9 cellular contexts compared by ENCODE assay signal in the genomic region with DNA sequence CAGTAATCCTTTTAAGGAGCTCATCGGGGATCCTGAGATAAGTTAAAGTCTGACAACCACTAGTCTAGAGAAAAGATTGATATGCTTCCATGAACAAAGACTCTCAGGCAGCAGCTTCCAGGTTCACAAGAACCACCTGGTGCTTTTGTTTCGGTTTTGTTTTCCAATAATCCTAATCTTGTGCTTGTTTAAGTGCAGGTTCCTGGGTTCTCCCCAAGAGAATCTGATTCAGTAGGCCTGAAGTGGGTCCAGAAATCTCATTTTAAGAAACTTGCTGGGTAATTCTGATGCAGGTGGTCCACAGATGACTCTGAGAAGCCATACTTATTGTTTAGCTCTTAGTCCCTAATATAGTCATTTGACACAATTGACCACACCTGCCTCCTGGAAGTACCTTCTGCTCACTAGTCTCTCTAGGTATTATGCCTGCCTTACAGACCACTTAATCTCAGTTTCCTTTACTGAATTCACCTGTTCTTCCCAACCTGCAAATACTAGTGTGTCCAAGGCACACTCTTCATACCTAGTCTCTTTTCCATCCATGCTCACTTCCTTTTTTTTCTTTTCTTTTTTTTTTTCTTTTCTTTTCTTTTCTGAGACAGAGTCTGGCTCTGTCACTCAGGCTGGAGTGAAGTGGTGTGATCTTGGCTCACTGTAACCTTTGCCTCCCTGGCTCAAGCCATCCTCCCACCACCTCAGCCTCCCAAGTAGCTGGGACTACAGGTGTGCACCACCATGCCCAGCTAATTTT. TPM values are rescaled to one million over a fixed set of nuclear protein-coding genes. Genes with fewer than 3 reads are reported as not detected.
DNase-seq lines count a peak whose midpoint lies in the region; ATAC-seq and TF ChIP-seq lines count a peak whose summit lies in the region.
"Had no signal": no experiment of that assay in that cellular context is flagged by ENCODE, and none has a peak within 500 bp of the region (broad histone marks: within the 10 kb centered on the region; RNA-seq: fewer than 3 reads in every experiment).

No MANE protein-coding gene starts in this region.

- H3K4me2 ChIP-seq in GM23338 (no peak overlapping the region), Karpas-422 (ENCODE audit: low read depth, low read length, poor library complexity, severe bottlenecking) (no peak overlapping the region)

- H3K27me3 Mint-ChIP-seq in activated CD8-positive, alpha-beta memory T cell treated with anti-CD3 and anti-CD28 coated beads, Interleukin-2, amount 10 ng/mL, durations not matched to agents 7 days and 5 days, result peaks cover 37% of the 10 kb centered on the region
- peaks cover 1% of the 10 kb centered on the region for H3K27me3 Mint-ChIP-seq in GM23338 (ENCODE audit: insufficient read depth, low read depth, poor library complexity)
- peaks cover 24 to 33% of the 10 kb centered on the region in 2 donors for H3K27me3 Mint-ChIP-seq in stimulated activated naive B cell treated with anti-CD40 and anti-IgM and Interleukin-4, amounts not matched to agents 10 μg/mL and 1 μg/mL and 100 μg/mL, for 72 hours

- H3K9me3 Mint-ChIP-seq in activated CD8-positive, alpha-beta memory T cell treated with anti-CD3 and anti-CD28 coated beads, Interleukin-2, amount 10 ng/mL, durations not matched to agents 7 days and 5 days (ENCODE audit: low read depth), result no peaks in the 10 kb centered on the region
- H3K9me3 Mint-ChIP-seq in GM23338, result no peaks in the 10 kb centered on the region
- H3K9me3 Mint-ChIP-seq in stimulated activated naive B cell treated with anti-CD40 and anti-IgM and Interleukin-4, amounts not matched to agents 10 μg/mL and 1 μg/mL and 100 μg/mL, for 72 hours, result no peaks in the 10 kb centered on the region

- H2AFZ ChIP-seq in GM23338 (peak overlapping the region; percentile 59), Karpas-422 (ENCODE audit: low read length) (no peak overlapping the region)

- no peak overlapping the region for H3K9ac ChIP-seq in Karpas-422 (ENCODE audit: low read length)

- H3K4me1 ChIP-seq in GM23338 (ENCODE audit: insufficient read depth) (no peaks in the 10 kb centered on the region), Karpas-422 (ENCODE audit: low read length) (peaks cover 5% of the 10 kb centered on the region)
- H3K4me1 ChIP-seq: SJSA1 had no signal

- TF ChIP-seq CTCF in GM23338 (conservative IDR thresholded peaks at IDR 0.05; ENCODE audit: low read depth in 2 of 2), result no peak

- no peaks in the 10 kb centered on the region for H3K79me2 ChIP-seq in GM23338 (replicated peaks; ENCODE audit: insufficient read depth)
- no peaks in the 10 kb centered on the region for H3K79me2 ChIP-seq in Karpas-422 (ENCODE audit: low read length)

- H3F3A ChIP-seq in GM23338 (replicated peaks; ENCODE audit: low read depth), result no peaks in the 10 kb centered on the region

- ATAC-seq in activated CD8-positive, alpha-beta memory T cell treated with anti-CD3 and anti-CD28 coated beads, Interleukin-2, amount 10 ng/mL, durations not matched to agents 7 days and 5 days, result peak; percentile 63
- ATAC-seq in GM23338, result no peak
- ATAC-seq in HG03442 (IDR thresholded peaks at IDR 0.05; ENCODE audit: unreplicated experiment), result peak; percentile 74
- peak; percentile 79 to 91 for ATAC-seq in stimulated activated naive B cell treated with anti-CD40 and anti-IgM and Interleukin-4, amounts not matched to agents 10 μg/mL and 1 μg/mL and 100 μg/mL, for 72 hours (replicated peaks)

- H3K36me3 Mint-ChIP-seq in activated CD8-positive, alpha-beta memory T cell treated with anti-CD3 and anti-CD28 coated beads, Interleukin-2, amount 10 ng/mL, durations not matched to agents 7 days and 5 days, result peaks cover 8% of the 10 kb centered on the region
- H3K36me3 Mint-ChIP-seq in GM23338 (ENCODE audit: low read depth), result no peaks in the 10 kb centered on the region
- H3K36me3 Mint-ChIP-seq in stimulated activated naive B cell treated with anti-CD40 and anti-IgM and Interleukin-4, amounts not matched to agents 10 μg/mL and 1 μg/mL and 100 μg/mL, for 72 hours, result peaks cover 0 to 2% of the 10 kb centered on the region in 2 donors

- H3K9me3 ChIP-seq in Karpas-422 (ENCODE audit: low read length), result no peaks in the 10 kb centered on the region
- H3K9me3 ChIP-seq: SJSA1 had no signal

- H3K4me3 Mint-ChIP-seq in activated CD8-positive, alpha-beta memory T cell treated with anti-CD3 and anti-CD28 coated beads, Interleukin-2, amount 10 ng/mL, durations not matched to agents 7 days and 5 days, result no peak overlapping the region
- no peak overlapping the region for H3K4me3 Mint-ChIP-seq in GM23338
- H3K4me3 Mint-ChIP-seq in stimulated activated naive B cell treated with anti-CD40 and anti-IgM and Interleukin-4, amounts not matched to agents 10 μg/mL and 1 μg/mL and 100 μg/mL, for 72 hours, result no peak overlapping the region

- no peak overlapping the region for H3K27ac Mint-ChIP-seq in activated CD8-positive, alpha-beta memory T cell treated with anti-CD3 and anti-CD28 coated beads, Interleukin-2, amount 10 ng/mL, durations not matched to agents 7 days and 5 days
- no peak overlapping the region for H3K27ac Mint-ChIP-seq in GM23338
- H3K27ac Mint-ChIP-seq in stimulated activated naive B cell treated with anti-CD40 and anti-IgM and Interleukin-4, amounts not matched to agents 10 μg/mL and 1 μg/mL and 100 μg/mL, for 72 hours, result no peak overlapping the region

- CTCF ChIA-PET in activated CD8-positive, alpha-beta memory T cell treated with anti-CD3 and anti-CD28 coated beads, Interleukin-2, amount 10 ng/mL, durations not matched to agents 7 days and 5 days (lab: Charles Lee), result no interaction called here

- peaks cover 31% of the 10 kb centered on the region for H3K4me1 Mint-ChIP-seq in activated CD8-positive, alpha-beta memory T cell treated with anti-CD3 and anti-CD28 coated beads, Interleukin-2, amount 10 ng/mL, durations not matched to agents 7 days and 5 days
- H3K4me1 Mint-ChIP-seq in GM23338, result no peaks in the 10 kb centered on the region
- peaks cover 12 to 31% of the 10 kb centered on the region in 2 donors for H3K4me1 Mint-ChIP-seq in stimulated activated naive B cell treated with anti-CD40 and anti-IgM and Interleukin-4, amounts not matched to agents 10 μg/mL and 1 μg/mL and 100 μg/mL, for 72 hours

- H3K4me3 ChIP-seq in GM23338 (no peak overlapping the region), Karpas-422 (ENCODE audit: low read length) (no peak overlapping the region)
- H3K4me3 ChIP-seq: SJSA1 had no signal

- H4K20me1 ChIP-seq in GM23338 (replicated peaks; ENCODE audit: insufficient read depth) (no peaks in the 10 kb centered on the region), Karpas-422 (ENCODE audit: insufficient read depth, low read depth, low read length) (no peaks in the 10 kb centered on the region)

- H3K27me3 ChIP-seq in GM23338 (ENCODE audit: insufficient read depth) (no peaks in the 10 kb centered on the region), Karpas-422 (ENCODE audit: low read length) (no peaks in the 10 kb centered on the region)
- H3K27me3 ChIP-seq: SJSA1 had no signal

- no peaks in the 10 kb centered on the region for H3K36me3 ChIP-seq in GM23338 (ENCODE audit: insufficient read depth)
- no peaks in the 10 kb centered on the region for H3K36me3 ChIP-seq in Karpas-422 (ENCODE audit: insufficient read depth, low read length)
- H3K36me3 ChIP-seq: SJSA1 had no signal

- H3K27ac ChIP-seq in GM23338 (ENCODE audit: low read depth) (no peak overlapping the region), Karpas-422 (ENCODE audit: low read length) (no peak overlapping the region)
- H3K27ac ChIP-seq: SJSA1 had no signal

- DNase-seq in activated CD8-positive, alpha-beta memory T cell treated with anti-CD3 and anti-CD28 coated beads, Interleukin-2, amount 10 ng/mL, durations not matched to agents 7 days and 5 days, result no peak
- DNase-seq in activated CD8-positive, alpha-beta memory T cell treated with anti-CD3 and anti-CD28 coated beads for 24 hours, result no peak
- no peak for DNase-seq in GM23338 (ENCODE audit: low spot score)
- no peak for DNase-seq in stimulated activated naive B cell treated with anti-CD40 and anti-IgM and Interleukin-4, amounts not matched to agents 10 μg/mL and 1 μg/mL and 100 μg/mL, for 72 hours
- DNase-seq in iPS-NIHi7 (ENCODE audit: extremely low spot score), result no peak
- DNase-seq in mucosa of gallbladder (ENCODE audit: low spot score), result no peak
- DNase-seq in Karpas-422, result no peak

- H3K9me2 ChIP-seq in GM23338 (ENCODE audit: insufficient read depth) (0 out of 2 replicates have a peak, but pooled peaks cover 3% of the 10 kb centered on the region), Karpas-422 (replicated peaks; ENCODE audit: insufficient read depth, low read length) (no peaks in the 10 kb centered on the region)

TF ChIP-seq in GM23338, 12 proteins besides CTCF, POLR2A, EP300 and RAD21 (continues in another document):
- no peak for TF ChIP-seq STAT1 (IDR thresholded peaks at IDR 0.05; ENCODE audit: unreplicated experiment)
- TF ChIP-seq ZNF114 (CRISPR knock-in tag; IDR thresholded peaks at IDR 0.05), result no peak

RNA-seq across cellular contexts. Expression of a gene that starts 20.5 kb away (rescaled TPM):
- total RNA-seq in activated CD8-positive, alpha-beta memory T cell treated with anti-CD3 and anti-CD28 coated beads, Interleukin-2, amount 10 ng/mL, durations not matched to agents 7 days and 5 days, result 1 to 10 TPM; 3.6 to 4.9 TPM
- 3.7 and 6.8 TPM in 2 replicates for total RNA-seq in GM23338 (2014; rRNA removed; shearing (Covaris generic))
- polyA plus RNA-seq in GM23338 (2016; fragmentation: Nextera tagmentation; extraction: Ambion mirVana), result 0.09 and 0.34 TPM in 2 replicates
- 22.5 TPM for total RNA-seq in mucosa of gallbladder
- total RNA-seq in Karpas-422 (2014; rRNA removed; shearing (Covaris generic); ENCODE audit: low replicate concordance), result 24.4 and 47.1 TPM in 2 replicates
